ENCODE assay signal across 19 cellular contexts in the genomic region with DNA sequence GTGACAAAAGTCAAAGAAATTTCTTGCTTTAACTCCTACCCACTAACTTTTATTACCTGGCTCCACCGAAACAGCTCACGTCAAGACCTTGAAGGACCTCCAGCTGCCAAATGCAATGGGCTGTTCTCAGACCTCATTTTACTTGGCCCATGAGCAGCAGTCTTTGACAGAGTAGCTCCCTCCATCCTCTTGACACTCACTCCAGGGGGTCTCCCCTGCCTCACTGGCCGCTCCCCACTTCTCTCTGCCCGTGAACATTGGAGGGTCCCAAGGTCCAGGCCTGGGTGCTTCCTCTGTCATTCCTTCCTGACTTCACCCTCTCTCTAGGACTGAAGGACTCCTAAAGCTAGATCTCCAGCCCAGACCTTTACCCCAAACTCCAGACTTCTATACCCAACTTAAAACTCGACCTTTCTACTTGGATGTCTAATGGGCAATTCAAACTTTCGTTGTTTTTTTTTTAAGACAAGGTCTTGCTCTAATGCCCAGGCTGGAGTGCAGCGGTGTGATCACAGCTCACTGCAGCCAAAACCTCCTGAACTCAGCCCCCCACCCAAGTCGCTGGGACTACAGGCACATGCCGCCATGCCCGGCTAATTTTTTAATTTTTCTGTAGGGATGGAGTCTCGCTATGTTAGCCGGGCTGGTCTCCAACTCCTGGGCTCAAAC.
"Had no signal": no experiment of that assay in that cellular context is flagged by ENCODE, and none has a peak within 500 bp of the region (broad histone marks: within the 10 kb centered on the region; RNA-seq: fewer than 3 reads in every experiment).

No MANE protein-coding gene starts in this region.

- H3K27ac Mint-ChIP-seq: mesothelial cell of epicardium; nephron; stimulated activated effector memory CD8-positive, alpha-beta T cell treated with anti-CD3 and anti-CD28 coated beads, Interleukin-12 subunit alpha, Interleukin-12 subunit beta, amount 100 ng/mL, for 72 hours had no signal

- H3K4me1 Mint-ChIP-seq: mesothelial cell of epicardium had no signal

- H3K4me3 ChIP-seq: mucosa of descending colon, ovary, right lobe of liver, thoracic aorta, transverse colon had no signal

- H3K27me3 ChIP-seq: ovary, right lobe of liver, transverse colon had no signal

- ATAC-seq: left lobe of liver; mucosa of descending colon; naive thymus-derived CD4-positive, alpha-beta T cell; right lobe of liver; stimulated activated effector memory CD8-positive, alpha-beta T cell treated with anti-CD3 and anti-CD28 coated beads, Interleukin-12 subunit alpha, Interleukin-12 subunit beta, amount 100 ng/mL, for 72 hours had no signal

- H3K36me3 ChIP-seq: ovary, right lobe of liver, thoracic aorta, transverse colon had no signal

- H3K4me3 Mint-ChIP-seq: mesothelial cell of epicardium; naive thymus-derived CD4-positive, alpha-beta T cell; nephron; stimulated activated effector memory CD8-positive, alpha-beta T cell treated with anti-CD3 and anti-CD28 coated beads, Interleukin-12 subunit alpha, Interleukin-12 subunit beta, amount 100 ng/mL, for 72 hours had no signal

- DNase-seq: cerebellar nuclear complex; cortex of kidney; mesenchymal stem cell; mucosa of descending colon; naive thymus-derived CD4-positive, alpha-beta T cell; nucleus accumbens; ovary; posterior cingulate gyrus; retina; right lobe of liver; small intestine; stimulated activated CD4-positive, alpha-beta T cell treated with anti-CD3 and anti-CD28 coated beads, Interleukin-4, amount 100 ng/mL, for 24 hours; stimulated activated naive CD4-positive, alpha-beta T cell treated with Interleukin-2 at 50 U/mL for 16 hours; transverse colon had no signal

- H3K9me3 ChIP-seq: mucosa of descending colon, ovary, right lobe of liver, thoracic aorta, transverse colon had no signal

- H3K9me3 Mint-ChIP-seq: mesothelial cell of epicardium; naive thymus-derived CD4-positive, alpha-beta T cell; nephron; stimulated activated effector memory CD8-positive, alpha-beta T cell treated with anti-CD3 and anti-CD28 coated beads, Interleukin-12 subunit alpha, Interleukin-12 subunit beta, amount 100 ng/mL, for 72 hours had no signal

- H3K36me3 Mint-ChIP-seq: mesothelial cell of epicardium; stimulated activated effector memory CD8-positive, alpha-beta T cell treated with anti-CD3 and anti-CD28 coated beads, Interleukin-12 subunit alpha, Interleukin-12 subunit beta, amount 100 ng/mL, for 72 hours had no signal

- H3K27ac ChIP-seq: ovary, right lobe of liver, thoracic aorta, transverse colon had no signal
